ENCODE assay signal across 8 cellular contexts in the genomic region with DNA sequence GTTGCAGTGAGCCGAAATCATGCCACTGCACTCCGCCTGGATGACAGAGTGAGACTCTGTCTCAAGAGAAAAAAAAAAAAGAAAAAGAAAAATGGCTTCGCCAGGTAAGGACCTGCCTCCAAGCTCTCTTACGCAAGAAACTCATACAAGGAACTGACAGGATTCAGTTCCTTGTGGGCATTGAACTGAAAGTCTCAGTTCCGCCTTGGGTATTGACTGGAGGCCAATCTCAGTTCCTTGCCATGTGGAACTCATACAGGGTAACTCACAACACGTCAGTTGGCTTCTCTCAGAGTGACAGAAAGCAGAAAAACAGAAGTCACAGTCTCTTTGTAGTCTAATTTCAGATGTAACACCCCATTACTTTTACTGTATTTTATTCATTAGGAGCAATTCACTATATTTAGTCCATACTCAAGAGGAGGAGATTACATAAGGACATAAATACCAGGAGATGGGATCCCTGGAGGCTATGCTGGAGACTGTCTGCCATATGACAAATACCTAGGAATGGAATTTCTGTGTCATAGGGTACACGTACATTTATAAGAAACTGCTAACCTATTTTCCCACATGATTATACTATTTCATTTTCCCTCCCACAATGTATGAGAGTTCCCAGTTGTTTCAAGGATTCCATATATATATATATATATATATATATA. TPM values are rescaled to one million over a fixed set of nuclear protein-coding genes. Genes with fewer than 3 reads are reported as not detected.
A peak's percentile ranks its signal among the peaks of the same experiment; 100 is the strongest.
DNase-seq lines count a peak whose midpoint lies in the region; ATAC-seq and TF ChIP-seq lines count a peak whose summit lies in the region.

No MANE protein-coding gene starts in this region.

- H3K79me2 ChIP-seq in SK-N-SH (ENCODE audit: insufficient read depth), result no peaks in the 10 kb centered on the region

- peak overlapping the region; percentile 44 for H3K4me3 Mint-ChIP-seq in memory B cell

- TF ChIP-seq CTCF in SK-N-SH (IDR thresholded peaks at IDR 0.05) (no peak), vagina (IDR thresholded peaks at IDR 0.05) (no peak)

- no peak overlapping the region for H2AFZ ChIP-seq in SK-N-SH (ENCODE audit: low read depth)

- in situ Hi-C loops in KBM-7 (cut with MboI; ENCODE audit: low pct_unique_long_range_greater_than_20kb, low sequenced_read_pairs), result no loop called here

- CTCF ChIA-PET in SK-N-SH (lab: Yijun Ruan, JAX), result no interaction called here

- H3K4me3 ChIP-seq in SK-N-SH (ENCODE audit: low read depth in 2 of 2, low read length in 1 of 2), result no peak overlapping the region
- H3K4me3 ChIP-seq in vagina, result no peak overlapping the region

- intact Hi-C loops in vagina (cut with DNase I), result no loop called here

- no peak for TF ChIP-seq POLR2A in vagina (IDR thresholded peaks at IDR 0.05)

- peak; percentile 97 for DNase-seq in NOMO-1 treated with DMSO at 0.1 percent for 48 hours (lab: John Stamatoyannopoulos, UW; ENCODE audit: unreplicated experiment)
- DNase-seq in memory B cell (ENCODE audit: low spot score in 2 of 2), result peak; percentile 42 to 79
- no peak for DNase-seq in SK-N-SH
- no peak for DNase-seq in KBM-7
- no peak for DNase-seq in DMS79 treated with DMSO at 0.1 percent for 48 hours (lab: John Stamatoyannopoulos, UW)
- DNase-seq in vagina (ENCODE audit: extremely low spot score in 2 of 2), result no peak

- no peaks in the 10 kb centered on the region for H3K9me3 Mint-ChIP-seq in memory B cell

- no peaks in the 10 kb centered on the region for H3K27me3 ChIP-seq in SK-N-SH (ENCODE audit: insufficient read depth)
- no peaks in the 10 kb centered on the region for H3K27me3 ChIP-seq in vagina

- H3K27me3 Mint-ChIP-seq in memory B cell, result no peaks in the 10 kb centered on the region

- peak overlapping the region; percentile 91 for H3K27ac Mint-ChIP-seq in memory B cell

- 83% methylated on average over 7 of the region's 7 CpGs for whole genome bisulfite sequencing in SK-N-SH (ENCODE audit: low lambda C conversion rate)

- peak; percentile 99 for ATAC-seq in GM18868 (IDR thresholded peaks at IDR 0.05; ENCODE audit: unreplicated experiment)
- ATAC-seq in HG02763 (IDR thresholded peaks at IDR 0.05; ENCODE audit: unreplicated experiment), result peak; percentile 95
- ATAC-seq in memory B cell (ENCODE audit: low read depth), result peak; percentile 99

- H3K4me1 ChIP-seq in SK-N-SH (ENCODE audit: control insufficient read depth in 1 of 2, insufficient read depth in 2 of 2, low read depth in 1 of 2, low read length in 1 of 2), result no peaks in the 10 kb centered on the region
- no peaks in the 10 kb centered on the region for H3K4me1 ChIP-seq in vagina

- no peaks in the 10 kb centered on the region for H4K20me1 ChIP-seq in SK-N-SH (ENCODE audit: insufficient read depth)

- peaks cover 2% of the 10 kb centered on the region for H3F3A ChIP-seq in SK-N-SH (replicated peaks; ENCODE audit: insufficient read depth)

- H3K4me1 Mint-ChIP-seq in memory B cell, result peaks cover 10% of the 10 kb centered on the region

- POLR2A ChIA-PET in SK-N-SH (lab: Yijun Ruan, JAX), result no interaction called here

- H3K36me3 ChIP-seq in SK-N-SH (replicated peaks in 1 of 2; ENCODE audit: control insufficient read depth in 1 of 2, insufficient read depth in 2 of 2, low read length in 1 of 2), result no peaks in the 10 kb centered on the region
- H3K36me3 ChIP-seq in vagina, result no peaks in the 10 kb centered on the region

- no peak overlapping the region for H3K4me2 ChIP-seq in SK-N-SH

- no peaks in the 10 kb centered on the region for H3K36me3 Mint-ChIP-seq in memory B cell

- H3K27ac ChIP-seq in SK-N-SH (ENCODE audit: low read depth in 2 of 2, low read length in 1 of 2) (no peak overlapping the region), vagina (no peak overlapping the region)

- H3K9me2 ChIP-seq in SK-N-SH, result no peaks in the 10 kb centered on the region

- no peak for TF ChIP-seq EP300 in SK-N-SH (IDR thresholded peaks at IDR 0.05; ENCODE audit: borderline replicate concordance in 1 of 2, low read depth in 1 of 2, low read length in 1 of 2)

- H3K9me3 ChIP-seq in SK-N-SH (no peaks in the 10 kb centered on the region), vagina (no peaks in the 10 kb centered on the region)

- no peak overlapping the region for H3K9ac ChIP-seq in SK-N-SH

- TF ChIP-seq RAD21 in SK-N-SH (IDR thresholded peaks at IDR 0.05; ENCODE audit: low read length), result no peak

TF ChIP-seq in SK-N-SH, 30 proteins besides CTCF, POLR2A, EP300 and RAD21:
- no peak for TF ChIP-seq FOXM1 (IDR thresholded peaks at IDR 0.05; ENCODE audit: low read depth)
- TF ChIP-seq USF1 (IDR thresholded peaks at IDR 0.05; ENCODE audit: borderline replicate concordance, low read depth), result no peak
- no peak for TF ChIP-seq NFIC (IDR thresholded peaks at IDR 0.05; ENCODE audit: borderline replicate concordance)
- TF ChIP-seq MXI1 (IDR thresholded peaks at IDR 0.05; ENCODE audit: low read depth, low read length), result no peak
- TF ChIP-seq RCOR1 (IDR thresholded peaks at IDR 0.05; ENCODE audit: low read length), result no peak
- no peak for TF ChIP-seq CHD2 (IDR thresholded peaks at IDR 0.05; ENCODE audit: low read length, partially characterized antibody)

RNA-seq across cellular contexts. Expression of gene NOPCHAP1, which starts 11.4 kb away (rescaled TPM):
- 10.8 and 17.3 TPM in 2 replicates for polyA plus RNA-seq in SK-N-SH (2012; rRNA removed)
- 13.0 and 15.7 TPM in 2 replicates for polyA plus RNA-seq in SK-N-SH (2012; cell fraction: cytosol; rRNA removed)
- 6.4 and 9.9 TPM in 2 replicates for polyA plus RNA-seq in SK-N-SH (2012; cell fraction: nucleus; rRNA removed)
- 13.3 TPM for total RNA-seq in vagina

RNA-seq across cellular contexts. Expression of gene SLC41A2, which starts 16.7 kb away (rescaled TPM):
- 1.7 and 3.1 TPM in 2 replicates for polyA plus RNA-seq in SK-N-SH (2012; rRNA removed)
- polyA plus RNA-seq in SK-N-SH (2012; cell fraction: cytosol; rRNA removed), result 3.0 and 4.2 TPM in 2 replicates
- 1.4 and 2.2 TPM in 2 replicates for polyA plus RNA-seq in SK-N-SH (2012; cell fraction: nucleus; rRNA removed)
- 19.9 TPM for total RNA-seq in vagina

Comparison
In these comparisons a context has a peak if more than half of its experiments do, and no peak if none do; other contexts are left out.
1. DNase-seq: peak in NOMO-1 treated with DMSO at 0.1 percent for 48 hours (single experiment) and memory B cell (2 of 2); none in SK-N-SH (single experiment), KBM-7 (single experiment), DMS79 treated with DMSO at 0.1 percent for 48 hours (single experiment) and vagina (0 of 2).
2. Peak in every context shown above with its lines, with median percentiles within 50 percentile points of each other: ATAC-seq.